Comparison of ENCODE assay signal across 1 cellular context in the genomic region with DNA sequence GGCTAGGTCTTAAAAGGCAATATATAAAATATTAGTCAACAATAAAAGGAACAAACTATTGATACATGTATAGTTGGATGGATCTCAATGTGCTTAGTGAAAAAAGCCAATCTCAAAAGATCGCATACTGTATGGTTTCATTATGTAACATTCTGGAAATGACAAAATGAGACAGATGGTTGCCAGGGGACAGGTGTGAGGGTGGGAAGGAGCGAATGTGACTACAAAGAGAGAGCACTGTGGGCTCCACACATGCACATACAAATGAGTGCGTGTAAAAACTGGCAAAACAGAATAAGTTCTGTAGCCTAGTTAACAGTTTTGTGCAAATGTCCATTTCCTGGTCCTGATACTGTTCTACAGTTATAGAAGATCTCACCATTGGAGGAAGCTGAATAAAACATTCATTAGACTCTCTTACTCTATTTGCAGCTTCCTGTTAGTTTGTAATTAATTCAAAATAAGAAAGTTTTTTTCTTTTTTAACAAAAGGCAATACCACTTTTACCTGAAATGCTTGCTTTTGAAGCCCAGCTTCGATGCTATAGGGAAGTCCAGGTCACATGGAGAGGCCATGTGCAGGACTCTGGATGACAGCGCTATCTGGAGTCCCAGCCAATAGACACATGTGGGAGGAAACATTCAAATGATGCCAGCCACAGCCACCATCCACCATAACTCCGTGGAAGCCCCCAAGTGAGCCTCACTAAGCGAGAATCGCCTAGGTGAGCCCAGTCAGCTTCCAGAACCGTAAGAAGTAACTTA.
A peak's percentile ranks its signal among the peaks of the same experiment; 100 is the strongest.
TF ChIP-seq lines count a peak whose summit lies in the region.

No MANE protein-coding gene starts in this region.

TF ChIP-seq in HepG2, 621 proteins besides CTCF, POLR2A, EP300 and RAD21:
- TF ChIP-seq ZNF530 (CRISPR knock-in tag; IDR thresholded peaks at IDR 0.05; ENCODE audit: low read depth) (no peak), ZNF276 (CRISPR knock-in tag; IDR thresholded peaks at IDR 0.05; ENCODE audit: low read depth) (no peak), ZNF556 (CRISPR knock-in tag; IDR thresholded peaks at IDR 0.05; ENCODE audit: borderline replicate concordance) (no peak), MNT (IDR thresholded peaks at IDR 0.05) (0 out of 2 replicates have a peak, but pooled peaks have one; percentile 11)
- TF ChIP-seq, protein P1, sequence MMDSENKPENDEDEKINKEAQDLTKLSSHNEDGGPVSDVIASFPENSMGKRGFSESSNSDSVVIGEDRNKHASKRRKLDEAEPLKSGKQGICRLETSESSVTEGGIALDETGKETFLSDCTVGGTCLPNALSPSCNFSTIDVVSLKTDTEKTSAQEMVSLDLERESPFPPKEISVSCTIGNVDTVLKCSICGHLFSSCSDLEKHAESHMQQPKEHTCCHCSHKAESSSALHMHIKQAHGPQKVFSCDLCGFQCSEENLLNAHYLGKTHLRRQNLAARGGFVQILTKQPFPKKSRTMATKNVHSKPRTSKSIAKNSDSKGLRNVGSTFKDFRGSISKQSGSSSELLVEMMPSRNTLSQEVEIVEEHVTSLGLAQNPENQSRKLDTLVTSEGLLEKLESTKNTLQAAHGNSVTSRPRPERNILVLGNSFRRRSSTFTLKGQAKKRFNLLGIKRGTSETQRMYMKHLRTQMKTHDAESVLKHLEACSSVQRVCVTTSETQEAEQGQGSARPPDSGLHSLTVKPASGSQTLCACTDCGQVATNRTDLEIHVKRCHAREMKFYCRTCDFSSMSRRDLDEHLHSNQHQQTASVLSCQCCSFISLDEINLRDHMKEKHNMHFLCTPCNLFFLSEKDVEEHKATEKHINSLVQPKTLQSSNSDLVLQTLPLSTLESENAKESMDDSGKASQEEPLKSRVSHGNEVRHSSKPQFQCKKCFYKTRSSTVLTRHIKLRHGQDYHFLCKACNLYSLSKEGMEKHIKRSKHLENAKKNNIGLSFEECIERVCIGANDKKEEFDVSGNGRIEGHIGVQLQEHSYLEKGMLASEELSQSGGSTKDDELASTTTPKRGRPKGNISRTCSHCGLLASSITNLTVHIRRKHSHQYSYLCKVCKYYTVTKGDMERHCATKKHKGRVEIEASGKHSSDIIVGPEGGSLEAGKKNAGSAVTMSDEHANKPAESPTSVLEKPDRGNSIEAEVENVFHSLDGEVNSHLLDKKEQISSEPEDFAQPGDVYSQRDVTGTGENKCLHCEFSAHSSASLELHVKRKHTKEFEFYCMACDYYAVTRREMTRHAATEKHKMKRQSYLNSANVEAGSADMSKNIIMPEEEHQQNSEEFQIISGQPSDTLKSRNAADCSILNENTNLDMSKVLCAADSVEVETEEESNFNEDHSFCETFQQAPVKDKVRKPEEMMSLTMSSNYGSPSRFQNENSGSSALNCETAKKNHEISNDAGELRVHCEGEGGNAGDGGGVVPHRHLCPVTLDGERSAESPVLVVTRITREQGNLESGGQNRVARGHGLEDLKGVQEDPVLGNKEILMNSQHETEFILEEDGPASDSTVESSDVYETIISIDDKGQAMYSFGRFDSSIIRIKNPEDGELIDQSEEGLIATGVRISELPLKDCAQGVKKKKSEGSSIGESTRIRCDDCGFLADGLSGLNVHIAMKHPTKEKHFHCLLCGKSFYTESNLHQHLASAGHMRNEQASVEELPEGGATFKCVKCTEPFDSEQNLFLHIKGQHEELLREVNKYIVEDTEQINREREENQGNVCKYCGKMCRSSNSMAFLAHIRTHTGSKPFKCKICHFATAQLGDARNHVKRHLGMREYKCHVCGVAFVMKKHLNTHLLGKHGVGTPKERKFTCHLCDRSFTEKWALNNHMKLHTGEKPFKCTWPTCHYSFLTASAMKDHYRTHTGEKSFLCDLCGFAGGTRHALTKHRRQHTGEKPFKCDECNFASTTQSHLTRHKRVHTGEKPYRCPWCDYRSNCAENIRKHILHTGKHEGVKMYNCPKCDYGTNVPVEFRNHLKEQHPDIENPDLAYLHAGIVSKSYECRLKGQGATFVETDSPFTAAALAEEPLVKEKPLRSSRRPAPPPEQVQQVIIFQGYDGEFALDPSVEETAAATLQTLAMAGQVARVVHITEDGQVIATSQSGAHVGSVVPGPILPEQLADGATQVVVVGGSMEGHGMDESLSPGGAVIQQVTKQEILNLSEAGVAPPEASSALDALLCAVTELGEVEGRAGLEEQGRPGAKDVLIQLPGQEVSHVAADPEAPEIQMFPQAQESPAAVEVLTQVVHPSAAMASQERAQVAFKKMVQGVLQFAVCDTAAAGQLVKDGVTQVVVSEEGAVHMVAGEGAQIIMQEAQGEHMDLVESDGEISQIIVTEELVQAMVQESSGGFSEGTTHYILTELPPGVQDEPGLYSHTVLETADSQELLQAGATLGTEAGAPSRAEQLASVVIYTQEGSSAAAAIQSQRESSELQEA (CRISPR knock-in tag; IDR thresholded peaks at IDR 0.05; ENCODE audit: not compliant biosample characterization), result no peak
